Comparison of ENCODE assay signal across 23 cellular contexts in the genomic region with DNA sequence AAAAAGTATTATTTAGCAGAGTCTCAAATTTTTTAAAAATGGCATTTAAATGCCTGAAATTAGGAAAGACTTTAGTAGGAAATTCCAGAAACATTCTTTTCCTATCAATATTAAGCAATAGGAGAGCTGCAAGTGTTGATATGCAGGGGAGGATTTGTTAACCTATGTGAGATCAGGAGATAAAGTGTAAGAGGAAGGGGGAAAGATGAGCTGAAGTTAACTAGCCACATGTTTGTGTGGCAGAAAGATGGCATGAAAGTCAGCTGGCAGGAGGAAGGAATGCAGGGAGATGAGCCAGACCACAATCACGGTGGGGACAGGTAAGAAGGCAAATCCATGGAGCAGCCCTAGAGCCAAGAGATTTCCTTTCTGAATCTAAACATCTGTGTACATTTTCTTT.
"Had no signal": no experiment of that assay in that cellular context is flagged by ENCODE, and none has a peak within 500 bp of the region (broad histone marks: within the 10 kb centered on the region; RNA-seq: fewer than 3 reads in every experiment).

No MANE protein-coding gene starts in this region.

- ATAC-seq: gastroesophageal sphincter, left colon, natural killer cell had no signal

- H3K9me3 ChIP-seq: esophagus squamous epithelium, gastroesophageal sphincter, right atrium auricular region, tibial nerve had no signal

- H3K27me3 ChIP-seq: esophagus squamous epithelium, gastroesophageal sphincter, neural progenitor cell, right atrium auricular region, tibial nerve had no signal

- H3K36me3 ChIP-seq: esophagus squamous epithelium, gastroesophageal sphincter, neural progenitor cell, right atrium auricular region, tibial nerve had no signal

- H3K4me2 ChIP-seq: neural progenitor cell had no signal

- DNase-seq: activated CD4-positive, alpha-beta memory T cell treated with anti-CD3 and anti-CD28 coated beads, Interleukin-2, amount 10 ng/mL, durations not matched to agents 7 days and 5 days; activated CD4-positive, alpha-beta T cell treated with anti-CD3 and anti-CD28 coated beads for 1 hour; activated CD4-positive, alpha-beta T cell treated with anti-CD3 and anti-CD28 coated beads, Interleukin-2, amount 10 ng/mL, durations not matched to agents 7 days and 5 days; activated CD8-positive, alpha-beta memory T cell treated with anti-CD3 and anti-CD28 coated beads, Interleukin-2, amount 50 U/mL, for 48 hours; activated gamma-delta T cell; activated naive CD4-positive, alpha-beta T cell treated with anti-CD3 and anti-CD28 coated beads, Interleukin-2, amount 10 ng/mL, durations not matched to agents 7 days and 5 days; activated naive CD8-positive, alpha-beta T cell treated with anti-CD3 and anti-CD28 coated beads, Interleukin-2, amount 10 ng/mL, durations not matched to agents 7 days and 5 days; activated T-cell treated with anti-CD3 and anti-CD28 coated beads, Interleukin-2, amount 50 U/mL, for 24 hours; amygdala; dermis blood vessel endothelial cell; effector CD4-positive, alpha-beta T cell; esophagus squamous epithelium; hippocampal formation; kidney; left colon; natural killer cell; stimulated activated naive CD4-positive, alpha-beta T cell treated with Interleukin-2 at 50 U/mL for 16 hours; T-helper 2 cell had no signal

- H3K4me1 ChIP-seq: esophagus squamous epithelium, gastroesophageal sphincter, neural progenitor cell had no signal

- H3K27ac ChIP-seq: epithelial cell of prostate, esophagus squamous epithelium, gastroesophageal sphincter, neural progenitor cell, right atrium auricular region, tibial nerve had no signal

- H2AFZ ChIP-seq: neural progenitor cell had no signal

- H3K9ac ChIP-seq: neural progenitor cell had no signal

- H3K4me3 ChIP-seq: esophagus squamous epithelium, gastroesophageal sphincter, neural progenitor cell, right atrium auricular region, tibial nerve had no signal
